11 cellular contexts compared by ENCODE assay signal in the genomic region with DNA sequence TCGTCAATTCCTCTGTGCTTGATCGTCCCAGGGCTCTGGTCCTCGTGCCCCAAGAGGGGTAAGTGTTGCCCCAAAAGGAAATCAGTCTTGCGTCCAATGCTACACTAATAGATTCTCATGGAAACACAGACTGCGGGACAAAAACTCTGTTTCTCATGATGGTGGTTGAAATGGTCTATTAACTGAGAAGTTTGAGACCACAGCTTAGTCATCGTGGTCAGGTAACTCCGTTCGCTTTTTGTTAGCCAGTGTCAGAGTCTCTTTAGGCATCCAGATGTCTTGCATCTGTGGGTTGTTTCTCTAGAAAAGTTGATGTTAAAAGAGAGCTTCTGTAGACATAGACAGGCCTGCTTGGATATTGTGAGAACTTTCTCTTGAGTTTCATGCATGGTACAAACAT.
DNase-seq lines count a peak whose midpoint lies in the region; ATAC-seq and TF ChIP-seq lines count a peak whose summit lies in the region.
"Had no signal": no experiment of that assay in that cellular context is flagged by ENCODE, and none has a peak within 500 bp of the region (broad histone marks: within the 10 kb centered on the region; RNA-seq: fewer than 3 reads in every experiment).

No MANE protein-coding gene starts in this region.

- H3K4me1 ChIP-seq in hepatocyte (ENCODE audit: insufficient read depth) (peaks cover 16% of the 10 kb centered on the region), spleen (no peaks in the 10 kb centered on the region)

- H3K36me3 Mint-ChIP-seq in activated naive CD8-positive, alpha-beta T cell treated with anti-CD3 and anti-CD28 coated beads for 36 hours, result peaks cover 43% of the 10 kb centered on the region
- peaks cover 48% of the 10 kb centered on the region for H3K36me3 Mint-ChIP-seq in activated T-helper 1 cell treated with anti-CD3 and anti-CD28 coated beads, Interleukin-12 subunit alpha, Interleukin-12 subunit beta, Interleukin-2, Interleukin-4 antibody, amounts not matched to agents 30 ng/mL and 10 ng/mL and 1 ng/mL, durations not matched to agents 14 hours and 24 hours and 36 hours (ENCODE audit: low read depth)

- no peaks in the 10 kb centered on the region for H3K79me2 ChIP-seq in hepatocyte

- intact Hi-C loops in activated T-helper 1 cell treated with anti-CD3 and anti-CD28 coated beads, Interleukin-12 subunit alpha, Interleukin-12 subunit beta, Interleukin-2, Interleukin-4 antibody, amounts not matched to agents 30 ng/mL and 10 ng/mL and 1 ng/mL, durations not matched to agents 14 hours and 24 hours and 36 hours (cut with micrococcal nuclease), result no loop called here
- intact Hi-C loops in spleen (cut with DNase I; ENCODE audit: low total_unique reads), result no loop called here

- H3K36me3 ChIP-seq in hepatocyte (replicated peaks; ENCODE audit: insufficient read depth, low read depth) (no peaks in the 10 kb centered on the region), spleen (peaks cover 0 to 100% (median 49%) of the 10 kb centered on the region in 6 donors)

- WGBS in hepatocyte (ENCODE audit: low lambda C conversion rate, missing lambda C conversion rate), result 96% methylated on average over 8 of the region's 8 CpGs
- 35 to 55% (median 44%) methylated on average over 8 of the region's 8 CpGs for WGBS in spleen, 5 donors

- no peak overlapping the region for H3K4me3 Mint-ChIP-seq in activated naive CD8-positive, alpha-beta T cell treated with anti-CD3 and anti-CD28 coated beads for 36 hours
- no peak overlapping the region for H3K4me3 Mint-ChIP-seq in activated T-helper 1 cell treated with anti-CD3 and anti-CD28 coated beads, Interleukin-12 subunit alpha, Interleukin-12 subunit beta, Interleukin-2, Interleukin-4 antibody, amounts not matched to agents 30 ng/mL and 10 ng/mL and 1 ng/mL, durations not matched to agents 14 hours and 24 hours and 36 hours
- H3K4me3 Mint-ChIP-seq: T-helper 1 cell treated with Interleukin-12 subunit alpha and Interleukin-12 subunit beta and Interleukin-4 antibody, amounts not matched to agents 30 μg/mL and 1 μg/mL, for 36 hours had no signal

- H3K4me2 ChIP-seq in hepatocyte, result no peak overlapping the region

- H3K9me3 ChIP-seq in hepatocyte (ENCODE audit: low read depth) (no peaks in the 10 kb centered on the region), spleen (no peaks in the 10 kb centered on the region)

- no peak overlapping the region for H3K4me3 ChIP-seq in GM12864 (ENCODE audit: low read depth, low read length)
- no peak overlapping the region for H3K4me3 ChIP-seq in hepatocyte
- no peak overlapping the region for H3K4me3 ChIP-seq in spleen
- H3K4me3 ChIP-seq: lung had no signal

- no peak for TF ChIP-seq POLR2A in spleen (IDR thresholded peaks at IDR 0.05)

- H3K27me3 ChIP-seq in hepatocyte, result no peaks in the 10 kb centered on the region
- no peaks in the 10 kb centered on the region for H3K27me3 ChIP-seq in spleen (replicated peaks in 1 of 7)

- no peak overlapping the region for H3K27ac ChIP-seq in hepatocyte
- no peak overlapping the region for H3K27ac ChIP-seq in spleen

- DNase-seq in GM12864 (ENCODE audit: low read depth), result peak; percentile 68
- peak; percentile 16 for DNase-seq in activated naive CD8-positive, alpha-beta T cell treated with anti-CD3 and anti-CD28 coated beads for 36 hours
- no peak for DNase-seq in hepatocyte (ENCODE audit: low spot score)
- DNase-seq in activated T-helper 1 cell treated with anti-CD3 and anti-CD28 coated beads, Interleukin-12 subunit alpha, Interleukin-12 subunit beta, Interleukin-2, Interleukin-4 antibody, amounts not matched to agents 30 ng/mL and 10 ng/mL and 1 ng/mL, durations not matched to agents 14 hours and 24 hours and 36 hours (ENCODE audit: low spot score), result no peak
- DNase-seq in pons (ENCODE audit: low spot score), result no peak
- DNase-seq in spleen, result no peak
- DNase-seq: NCI-H1436 treated with DMSO at 0.1 percent for 48 hours had no signal

- no peaks in the 10 kb centered on the region for H3K9me2 ChIP-seq in hepatocyte (replicated peaks; ENCODE audit: insufficient read depth)

- peaks cover 42% of the 10 kb centered on the region for H3K4me1 Mint-ChIP-seq in activated naive CD8-positive, alpha-beta T cell treated with anti-CD3 and anti-CD28 coated beads for 36 hours
- H3K4me1 Mint-ChIP-seq in activated T-helper 1 cell treated with anti-CD3 and anti-CD28 coated beads, Interleukin-12 subunit alpha, Interleukin-12 subunit beta, Interleukin-2, Interleukin-4 antibody, amounts not matched to agents 30 ng/mL and 10 ng/mL and 1 ng/mL, durations not matched to agents 14 hours and 24 hours and 36 hours (ENCODE audit: low read depth), result peaks cover 5% of the 10 kb centered on the region

- H3K27me3 Mint-ChIP-seq in activated naive CD8-positive, alpha-beta T cell treated with anti-CD3 and anti-CD28 coated beads for 36 hours, result no peaks in the 10 kb centered on the region
- peaks cover 1% of the 10 kb centered on the region for H3K27me3 Mint-ChIP-seq in activated T-helper 1 cell treated with anti-CD3 and anti-CD28 coated beads, Interleukin-12 subunit alpha, Interleukin-12 subunit beta, Interleukin-2, Interleukin-4 antibody, amounts not matched to agents 30 ng/mL and 10 ng/mL and 1 ng/mL, durations not matched to agents 14 hours and 24 hours and 36 hours (ENCODE audit: insufficient read depth)

- peak; percentile 91 for ATAC-seq in GM19463 (IDR thresholded peaks at IDR 0.05; ENCODE audit: unreplicated experiment)
- ATAC-seq in HG03159 (IDR thresholded peaks at IDR 0.05; ENCODE audit: unreplicated experiment), result peak; percentile 84

- H3K9me3 Mint-ChIP-seq in activated naive CD8-positive, alpha-beta T cell treated with anti-CD3 and anti-CD28 coated beads for 36 hours, result no peaks in the 10 kb centered on the region
- H3K9me3 Mint-ChIP-seq in activated T-helper 1 cell treated with anti-CD3 and anti-CD28 coated beads, Interleukin-12 subunit alpha, Interleukin-12 subunit beta, Interleukin-2, Interleukin-4 antibody, amounts not matched to agents 30 ng/mL and 10 ng/mL and 1 ng/mL, durations not matched to agents 14 hours and 24 hours and 36 hours, result no peaks in the 10 kb centered on the region
- H3K9me3 Mint-ChIP-seq: T-helper 1 cell treated with Interleukin-12 subunit alpha and Interleukin-12 subunit beta and Interleukin-4 antibody, amounts not matched to agents 30 μg/mL and 1 μg/mL, for 36 hours had no signal

- H3K27ac Mint-ChIP-seq in activated naive CD8-positive, alpha-beta T cell treated with anti-CD3 and anti-CD28 coated beads for 36 hours, result peak overlapping the region; percentile 62
- no peak overlapping the region for H3K27ac Mint-ChIP-seq in activated T-helper 1 cell treated with anti-CD3 and anti-CD28 coated beads, Interleukin-12 subunit alpha, Interleukin-12 subunit beta, Interleukin-2, Interleukin-4 antibody, amounts not matched to agents 30 ng/mL and 10 ng/mL and 1 ng/mL, durations not matched to agents 14 hours and 24 hours and 36 hours
- H3K27ac Mint-ChIP-seq: T-helper 1 cell treated with Interleukin-12 subunit alpha and Interleukin-12 subunit beta and Interleukin-4 antibody, amounts not matched to agents 30 μg/mL and 1 μg/mL, for 36 hours had no signal

- no peak overlapping the region for H2AFZ ChIP-seq in hepatocyte

- H4K20me1 ChIP-seq in hepatocyte (ENCODE audit: insufficient read depth, poor library complexity, severe bottlenecking), result no peaks in the 10 kb centered on the region

- no peak for TF ChIP-seq CTCF in GM12864 (IDR thresholded peaks at IDR 0.05; ENCODE audit: low read depth, low read length, missing control alignments)
- TF ChIP-seq CTCF in hepatocyte (IDR thresholded peaks at IDR 0.05; ENCODE audit: poor library complexity), result no peak
- TF ChIP-seq CTCF in spleen (IDR thresholded peaks at IDR 0.05 in 8 of 11, conservative IDR thresholded peaks at IDR 0.05 in 3 of 11), result no peak

Comparison
In these comparisons a context has a peak if more than half of its experiments do, and no peak if none do; other contexts are left out.
1. DNase-seq: peak in GM12864 (single experiment) and activated naive CD8-positive, alpha-beta T cell treated with anti-CD3 and anti-CD28 coated beads for 36 hours (single experiment); none in hepatocyte (single experiment), activated T-helper 1 cell treated with anti-CD3 and anti-CD28 coated beads, Interleukin-12 subunit alpha, Interleukin-12 subunit beta, Interleukin-2, Interleukin-4 antibody, amounts not matched to agents 30 ng/mL and 10 ng/mL and 1 ng/mL, durations not matched to agents 14 hours and 24 hours and 36 hours (single experiment), pons (single experiment) and spleen (single experiment).